17 cellular contexts compared by ENCODE assay signal in genomic region chr2:161327582-161327981, GRCh38. TPM values are rescaled to one million over a fixed set of nuclear protein-coding genes. Genes with fewer than 3 reads are reported as not detected.
DNase-seq lines count a peak whose midpoint lies in the region; ATAC-seq, FAIRE-seq and TF ChIP-seq lines count a peak whose summit lies in the region.
"Had no signal": no experiment of that assay in that cellular context is flagged by ENCODE, and none has a peak within 500 bp of the region (broad histone marks: within the 10 kb centered on the region; RNA-seq: fewer than 3 reads in every experiment).

No MANE protein-coding gene starts in this region.

- no peak overlapping the region for H2AFZ ChIP-seq in K562 (ENCODE audit: low read depth, low read length)
- H2AFZ ChIP-seq: GM23338 had no signal

- H3K9ac ChIP-seq in K562 (ENCODE audit: insufficient read depth in 1 of 2, low read depth in 2 of 2, low read length in 2 of 2): no peak overlapping the region

- no peak for TF ChIP-seq RAD21 in K562 (CRISPR knock-in tag; conservative IDR thresholded peaks at IDR 0.05 in 1 of 2, IDR thresholded peaks at IDR 0.05 in 1 of 2)

- no peaks in the 10 kb centered on the region for H4K20me1 ChIP-seq in K562 (replicated peaks; ENCODE audit: control insufficient read depth, insufficient read depth, low read length)

- H3K9me3 Mint-ChIP-seq in stimulated activated effector memory CD8-positive, alpha-beta T cell treated with anti-CD3 and anti-CD28 coated beads, Interleukin-12 subunit alpha, Interleukin-12 subunit beta, amount 100 ng/mL, for 72 hours: no peaks in the 10 kb centered on the region
- H3K9me3 Mint-ChIP-seq: GM23338 had no signal

- POLR2A ChIA-PET in HEK293 (lab: Yijun Ruan, JAX) (no interaction called here), K562 (lab: Yijun Ruan, JAX) (interaction anchor here (0.7 to 1.3 kb wide), 3 partner anchors 25 to 66 kb away, joined by 3 to 4 read pairs (median 3); no protein-coding TSS in a partner anchor)

- no peak overlapping the region for H3K27ac Mint-ChIP-seq in stimulated activated effector memory CD8-positive, alpha-beta T cell treated with anti-CD3 and anti-CD28 coated beads, Interleukin-12 subunit alpha, Interleukin-12 subunit beta, amount 100 ng/mL, for 72 hours
- H3K27ac Mint-ChIP-seq: CD4-positive, alpha-beta memory T cell; GM23338 had no signal

- H3K9me3 ChIP-seq in HEK293 (ENCODE audit: control insufficient read depth, insufficient read depth, low read depth, low read length) (no peaks in the 10 kb centered on the region), K562 (replicated peaks; ENCODE audit: control insufficient read depth, insufficient read depth, low read depth, low read length) (no peaks in the 10 kb centered on the region), SJCRH30 (replicated peaks) (no peaks in the 10 kb centered on the region)

- no peaks in the 10 kb centered on the region for H3K27me3 ChIP-seq in K562 (ENCODE audit: control insufficient read depth in 2 of 2, insufficient read depth in 2 of 2, low read length in 2 of 2)
- no peaks in the 10 kb centered on the region for H3K27me3 ChIP-seq in SJCRH30

- TF ChIP-seq CTCF in HEK293 (tag by site-specific recombination; IDR thresholded peaks at IDR 0.05) (no peak), K562 (IDR thresholded peaks at IDR 0.05 in 2 of 3, conservative IDR thresholded peaks at IDR 0.05 in 1 of 3; ENCODE audit: insufficient read depth in 2 of 3, low read depth in 1 of 3, low read length in 3 of 3) (no peak), fibroblast of pulmonary artery (IDR thresholded peaks at IDR 0.05; ENCODE audit: low read length, missing control alignments) (no peak)

- no peak overlapping the region for H3K4me3 Mint-ChIP-seq in stimulated activated effector memory CD8-positive, alpha-beta T cell treated with anti-CD3 and anti-CD28 coated beads, Interleukin-12 subunit alpha, Interleukin-12 subunit beta, amount 100 ng/mL, for 72 hours
- H3K4me3 Mint-ChIP-seq: CD4-positive, alpha-beta memory T cell; GM23338 had no signal

- H3K79me2 ChIP-seq in K562 (ENCODE audit: control insufficient read depth, insufficient read depth, low read length): peaks cover 92% of the 10 kb centered on the region

- intact Hi-C loops in K562 (cut with micrococcal nuclease): no loop called here

- H3K36me3 ChIP-seq in HEK293 (ENCODE audit: control insufficient read depth in 2 of 2, insufficient read depth in 1 of 2, low read length in 2 of 2): peaks cover 10 to 42% of the 10 kb centered on the region in 2 experiments; a peak in 2 of 3 replicates
- H3K36me3 ChIP-seq in K562 (ENCODE audit: control insufficient read depth, insufficient read depth, low read length): peaks cover 65% of the 10 kb centered on the region
- H3K36me3 ChIP-seq in SJCRH30: peaks cover 41% of the 10 kb centered on the region

- H3K4me1 Mint-ChIP-seq in stimulated activated effector memory CD8-positive, alpha-beta T cell treated with anti-CD3 and anti-CD28 coated beads, Interleukin-12 subunit alpha, Interleukin-12 subunit beta, amount 100 ng/mL, for 72 hours: peaks cover 11% of the 10 kb centered on the region

- in situ Hi-C loops in K562 (cut with MboI): no loop called here

- FAIRE-seq in K562 (lab: Jason Lieb, UNC): no peak
- FAIRE-seq: GM12891, GM18507 had no signal

- H3K4me3 ChIP-seq in HEK293 (ENCODE audit: low read depth, low read length) (no peak overlapping the region), K562 (no peak overlapping the region), fibroblast of pulmonary artery (replicated peaks; ENCODE audit: low read depth, low read length) (no peak overlapping the region), SJCRH30 (no peak overlapping the region)
- H3K4me3 ChIP-seq: GM23338 had no signal

- TF ChIP-seq POLR2A in K562 (conservative IDR thresholded peaks at IDR 0.05): no peak

- WGBS in K562 (ENCODE audit: insufficient coverage, low coverage, missing lambda C conversion rate): 20% methylated on average over 1 of the region's 1 CpG

- peaks cover 62% of the 10 kb centered on the region for H3K36me3 Mint-ChIP-seq in stimulated activated effector memory CD8-positive, alpha-beta T cell treated with anti-CD3 and anti-CD28 coated beads, Interleukin-12 subunit alpha, Interleukin-12 subunit beta, amount 100 ng/mL, for 72 hours

- H3K4me2 ChIP-seq in K562 (ENCODE audit: insufficient read depth, low read length): no peak overlapping the region
- H3K4me2 ChIP-seq: GM23338 had no signal

- TF ChIP-seq EP300 in K562 (IDR thresholded peaks at IDR 0.05; ENCODE audit: low read length): no peak

- CTCF ChIA-PET in HEK293 (lab: Yijun Ruan, JAX) (no interaction called here), K562 (lab: Yijun Ruan, JAX; ENCODE audit: low intra/inter-chr PET ratio) (no interaction called here)

- DNase-seq in K562 (ENCODE audit: extremely low read depth in 1 of 4, low spot score in 3 of 4) (no peak), fibroblast of pulmonary artery (ENCODE audit: low read depth) (peak; percentile 33), SK-N-DZ (ENCODE audit: low spot score) (no peak), SJCRH30 (no peak)
- DNase-seq in stimulated activated effector memory CD8-positive, alpha-beta T cell treated with anti-CD3 and anti-CD28 coated beads, Interleukin-12 subunit alpha, Interleukin-12 subunit beta, amount 100 ng/mL, for 72 hours (ENCODE audit: low spot score in 2 of 2): no peak
- DNase-seq: C1 segment of cervical spinal cord; Calu3; CD4-positive, alpha-beta memory T cell; COR-L47; DMS53; DMS79 treated with DMSO at 0.1 percent for 48 hours; GF-D8; HCEC 1CT had no signal

- H3K9me1 ChIP-seq in K562 (ENCODE audit: control insufficient read depth, insufficient read depth, low read length): no peaks in the 10 kb centered on the region

- no peak for ATAC-seq in K562
- ATAC-seq in stimulated activated effector memory CD8-positive, alpha-beta T cell treated with anti-CD3 and anti-CD28 coated beads, Interleukin-12 subunit alpha, Interleukin-12 subunit beta, amount 100 ng/mL, for 72 hours: no peak
- ATAC-seq: GM23338 had no signal

- no peak overlapping the region for H3K27ac ChIP-seq in HEK293 (ENCODE audit: extremely low read depth, low read depth, low read length)
- no peak overlapping the region for H3K27ac ChIP-seq in K562 (ENCODE audit: extremely low read depth, low read depth, low read length)
- no peak overlapping the region for H3K27ac ChIP-seq in SJCRH30

- H3K4me1 ChIP-seq in HEK293 (ENCODE audit: control insufficient read depth, insufficient read depth, low read length): no peaks in the 10 kb centered on the region
- H3K4me1 ChIP-seq in K562 (replicated peaks in 1 of 2; ENCODE audit: control insufficient read depth in 2 of 2, insufficient read depth in 2 of 2, low read length in 2 of 2): no peaks in the 10 kb centered on the region
- H3K4me1 ChIP-seq in SJCRH30: no peaks in the 10 kb centered on the region

- no TSS peak for BruUV-seq in K562 (replicated peaks; lab: Mats Ljungman, UMichigan)

TF ChIP-seq in HEK293, 187 proteins besides CTCF, POLR2A, EP300 and RAD21:
- TF ChIP-seq ZNF423 (tag by site-specific recombination; IDR thresholded peaks at IDR 0.05): no peak
- TF ChIP-seq, protein P1, sequence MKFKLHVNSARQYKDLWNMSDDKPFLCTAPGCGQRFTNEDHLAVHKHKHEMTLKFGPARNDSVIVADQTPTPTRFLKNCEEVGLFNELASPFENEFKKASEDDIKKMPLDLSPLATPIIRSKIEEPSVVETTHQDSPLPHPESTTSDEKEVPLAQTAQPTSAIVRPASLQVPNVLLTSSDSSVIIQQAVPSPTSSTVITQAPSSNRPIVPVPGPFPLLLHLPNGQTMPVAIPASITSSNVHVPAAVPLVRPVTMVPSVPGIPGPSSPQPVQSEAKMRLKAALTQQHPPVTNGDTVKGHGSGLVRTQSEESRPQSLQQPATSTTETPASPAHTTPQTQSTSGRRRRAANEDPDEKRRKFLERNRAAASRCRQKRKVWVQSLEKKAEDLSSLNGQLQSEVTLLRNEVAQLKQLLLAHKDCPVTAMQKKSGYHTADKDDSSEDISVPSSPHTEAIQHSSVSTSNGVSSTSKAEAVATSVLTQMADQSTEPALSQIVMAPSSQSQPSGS (tag by site-specific recombination; IDR thresholded peaks at IDR 0.05; ENCODE audit: low read depth): peak; percentile 53; the same call in 1 of the 2 replicates

TF ChIP-seq in K562, 482 proteins besides CTCF, POLR2A, EP300 and RAD21 (continues in another document):
- TF ChIP-seq, protein P2, sequence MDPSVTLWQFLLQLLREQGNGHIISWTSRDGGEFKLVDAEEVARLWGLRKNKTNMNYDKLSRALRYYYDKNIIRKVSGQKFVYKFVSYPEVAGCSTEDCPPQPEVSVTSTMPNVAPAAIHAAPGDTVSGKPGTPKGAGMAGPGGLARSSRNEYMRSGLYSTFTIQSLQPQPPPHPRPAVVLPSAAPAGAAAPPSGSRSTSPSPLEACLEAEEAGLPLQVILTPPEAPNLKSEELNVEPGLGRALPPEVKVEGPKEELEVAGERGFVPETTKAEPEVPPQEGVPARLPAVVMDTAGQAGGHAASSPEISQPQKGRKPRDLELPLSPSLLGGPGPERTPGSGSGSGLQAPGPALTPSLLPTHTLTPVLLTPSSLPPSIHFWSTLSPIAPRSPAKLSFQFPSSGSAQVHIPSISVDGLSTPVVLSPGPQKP (CRISPR knock-in tag; IDR thresholded peaks at IDR 0.05): no peak
- TF ChIP-seq NR4A1 (CRISPR knock-in tag; IDR thresholded peaks at IDR 0.05): no peak
- TF ChIP-seq NR4A1 (tag; IDR thresholded peaks at IDR 0.05): no peak

RNA-seq across cellular contexts. Expression of gene PSMD14, which starts 19.4 kb away (rescaled TPM):
- 53.3 and 114 TPM in 2 replicates for total RNA-seq in K562 (2011; cell fraction: chromatin; rRNA removed; ENCODE audit: low replicate concordance)
- 35.0 and 41.6 TPM in 2 replicates for total RNA-seq in K562 (2011; cell fraction: nucleolus; rRNA removed)
- 70.9 and 83.6 TPM in 2 replicates for total RNA-seq in K562 (2011; cell fraction: nucleoplasm; rRNA removed)
- total RNA-seq in K562 (2014; rRNA removed) (124 and 151 TPM in 2 replicates), K562 (2014; rRNA removed; fragmentation: Illumina TruSeq; extraction: Trizol) (242 and 282 TPM in 2 replicates), K562 (2015; rRNA removed; fragmentation: Illumina TruSeq; extraction: Trizol) (247 and 267 TPM in 2 replicates), K562 (2021) (166 and 175 TPM in 2 replicates)
- polyA plus RNA-seq in K562 (2011; rRNA removed) (133 and 228 TPM in 2 replicates), K562 (2014; fragmentation: Illumina TruSeq; extraction: Trizol) (179 and 182 TPM in 2 replicates), K562 (2014; fragmentation: Nextera tagmentation; extraction: Ambion mirVana) (100 to 1,000 TPM; 496 to 515 TPM), K562 (2014; rRNA removed) (154 and 166 TPM in 2 replicates)
- polyA plus RNA-seq in K562 (2011; cell fraction: cytosol; rRNA removed): 43.9 and 84.5 TPM in 2 replicates
- 30.7 and 50.5 TPM in 2 replicates for polyA plus RNA-seq in K562 (2011; cell fraction: nucleus; rRNA removed)
- 110 and 150 TPM in 2 replicates for polyA plus RNA-seq in K562 (2012)
- polyA minus RNA-seq in K562 (2011; rRNA and poly(A)+ RNA removed): 179 and 231 TPM in 2 replicates
- 45.1 and 58.5 TPM in 2 replicates for polyA minus RNA-seq in K562 (2011; cell fraction: cytosol; rRNA and poly(A)+ RNA removed)
- 89.4 and 138 TPM in 2 replicates for polyA minus RNA-seq in K562 (2011; cell fraction: nucleus; rRNA and poly(A)+ RNA removed)
- 129 and 140 TPM in 2 replicates for polyA plus RNA-seq in SK-N-DZ (2014; cell fraction: cytosol; rRNA removed)
- polyA plus RNA-seq in SK-N-DZ (2014; cell fraction: nucleus; rRNA removed): 53.8 and 77.2 TPM in 2 replicates
- 99.9 and 105 TPM in 2 replicates for total RNA-seq in SJCRH30 (2014; rRNA removed; shearing (Covaris generic))
